Comparison of ENCODE assay signal across 22 cellular contexts in genomic region chr10:67171970-67172369, GRCh38.
"Had no signal": no experiment of that assay in that cellular context is flagged by ENCODE, and none has a peak within 500 bp of the region (broad histone marks: within the 10 kb centered on the region; RNA-seq: fewer than 3 reads in every experiment).

No MANE protein-coding gene starts in this region.

- H3K27ac ChIP-seq: breast epithelium, esophagus muscularis mucosa, foreskin keratinocyte, left ventricle myocardium inferior, pancreas, spleen, suprapubic skin, tibial artery had no signal

- H3K9me3 ChIP-seq: pancreas had no signal

- H3K4me1 ChIP-seq: breast epithelium, esophagus muscularis mucosa, foreskin keratinocyte, left ventricle myocardium inferior, pancreas, spleen, suprapubic skin, tibial artery had no signal

- DNase-seq: activated CD4-positive, alpha-beta T cell treated with anti-CD3 and anti-CD28 coated beads for 1 hour; activated CD4-positive, alpha-beta T cell treated with anti-CD3 and anti-CD28 coated beads, Interleukin-2, amount 50 U/mL, for 1 hour; activated CD8-positive, alpha-beta memory T cell treated with anti-CD3 and anti-CD28 coated beads, Interleukin-2, amount 10 ng/mL, durations not matched to agents 7 days and 5 days; activated CD8-positive, alpha-beta T cell treated with anti-CD3 and anti-CD28 coated beads, Interleukin-2, amount 10 ng/mL, durations not matched to agents 7 days and 5 days; activated T-cell treated with anti-CD3 and anti-CD28 coated beads, Interleukin-2, amount 50 U/mL, for 48 hours; central memory CD4-positive, alpha-beta T cell; foreskin keratinocyte; kidney glomerular epithelial cell; left ventricle myocardium inferior; mammary epithelial cell; pancreas; right cardiac atrium; spleen; stimulated activated naive CD4-positive, alpha-beta T cell; T-helper 9 cell; tibial artery had no signal

- H3K27ac Mint-ChIP-seq: activated CD8-positive, alpha-beta memory T cell treated with anti-CD3 and anti-CD28 coated beads, Interleukin-2, amount 10 ng/mL, durations not matched to agents 7 days and 5 days; activated CD8-positive, alpha-beta T cell treated with anti-CD3 and anti-CD28 coated beads, Interleukin-2, amount 10 ng/mL, durations not matched to agents 7 days and 5 days; activated naive CD4-positive, alpha-beta T cell treated with anti-CD3 and anti-CD28 coated beads, Interleukin-2, amount 50 U/mL, for 24 hours; activated T-helper 2 cell treated with anti-CD3 and anti-CD28 coated beads, Interferon-gamma antibody, Interleukin-2, Interleukin-4, amounts not matched to agents 10 μg/mL and 5 μg/mL and 100 μg/mL, durations not matched to agents 14 hours and 24 hours and 36 hours; nephron had no signal

- H3K4me3 ChIP-seq: breast epithelium, esophagus muscularis mucosa, left ventricle myocardium inferior, pancreas, spleen, suprapubic skin, tibial artery had no signal

- H3K36me3 Mint-ChIP-seq: activated CD8-positive, alpha-beta memory T cell treated with anti-CD3 and anti-CD28 coated beads, Interleukin-2, amount 10 ng/mL, durations not matched to agents 7 days and 5 days; activated naive CD4-positive, alpha-beta T cell treated with anti-CD3 and anti-CD28 coated beads, Interleukin-2, amount 50 U/mL, for 24 hours had no signal

- H3K4me3 Mint-ChIP-seq: activated CD8-positive, alpha-beta memory T cell treated with anti-CD3 and anti-CD28 coated beads, Interleukin-2, amount 10 ng/mL, durations not matched to agents 7 days and 5 days; activated CD8-positive, alpha-beta T cell treated with anti-CD3 and anti-CD28 coated beads, Interleukin-2, amount 10 ng/mL, durations not matched to agents 7 days and 5 days; activated naive CD4-positive, alpha-beta T cell treated with anti-CD3 and anti-CD28 coated beads, Interleukin-2, amount 50 U/mL, for 24 hours; nephron had no signal

- H3K36me3 ChIP-seq: breast epithelium, esophagus muscularis mucosa, left ventricle myocardium inferior, pancreas, spleen, suprapubic skin, tibial artery had no signal

- H3K27me3 ChIP-seq: breast epithelium, esophagus muscularis mucosa, foreskin keratinocyte, pancreas, spleen, suprapubic skin, tibial artery had no signal

- H3K27me3 Mint-ChIP-seq: activated CD8-positive, alpha-beta memory T cell treated with anti-CD3 and anti-CD28 coated beads, Interleukin-2, amount 10 ng/mL, durations not matched to agents 7 days and 5 days; activated naive CD4-positive, alpha-beta T cell treated with anti-CD3 and anti-CD28 coated beads, Interleukin-2, amount 50 U/mL, for 24 hours had no signal

- ATAC-seq: activated CD8-positive, alpha-beta memory T cell treated with anti-CD3 and anti-CD28 coated beads, Interleukin-2, amount 10 ng/mL, durations not matched to agents 7 days and 5 days; activated CD8-positive, alpha-beta T cell treated with anti-CD3 and anti-CD28 coated beads, Interleukin-2, amount 10 ng/mL, durations not matched to agents 7 days and 5 days; foreskin keratinocyte; pancreas; right cardiac atrium had no signal

- H3K4me1 Mint-ChIP-seq: activated CD8-positive, alpha-beta memory T cell treated with anti-CD3 and anti-CD28 coated beads, Interleukin-2, amount 10 ng/mL, durations not matched to agents 7 days and 5 days; activated naive CD4-positive, alpha-beta T cell treated with anti-CD3 and anti-CD28 coated beads, Interleukin-2, amount 50 U/mL, for 24 hours; nephron had no signal
